In the genomic region with DNA sequence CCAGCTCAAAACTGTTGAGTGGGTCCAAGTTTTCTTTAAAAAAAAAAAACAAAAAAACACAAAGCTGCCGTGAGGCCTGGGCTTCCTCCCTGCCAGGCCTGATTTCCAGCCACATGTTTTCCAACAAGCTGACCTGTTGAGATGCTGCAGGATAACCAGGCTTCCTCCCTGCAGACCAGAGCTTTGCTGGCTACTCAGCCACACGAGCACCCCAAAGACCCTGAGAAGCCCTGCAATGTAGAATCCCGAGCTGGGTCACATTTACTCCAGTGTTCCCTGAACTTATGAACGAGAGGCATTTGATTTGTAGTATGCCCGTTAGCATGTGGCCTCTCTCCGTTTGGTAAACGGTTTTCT, we compare ENCODE assay signal across 24 cellular contexts. TPM values are rescaled to one million over a fixed set of nuclear protein-coding genes. Genes with fewer than 3 reads are reported as not detected.
DNase-seq lines count a peak whose midpoint lies in the region; ATAC-seq and TF ChIP-seq lines count a peak whose summit lies in the region.
"Had no signal": no experiment of that assay in that cellular context is flagged by ENCODE, and none has a peak within 500 bp of the region (broad histone marks: within the 10 kb centered on the region; RNA-seq: fewer than 3 reads in every experiment).

No MANE protein-coding gene starts in this region.

- no peak overlapping the region for H2AFZ ChIP-seq in mammary epithelial cell (ENCODE audit: low read depth, low read length)

- dilution Hi-C loops in mammary epithelial cell (cut with HindIII; ENCODE audit: low sequenced_read_pairs), result no loop called here

- intact Hi-C loops in mammary epithelial cell (cut with micrococcal nuclease), result no loop called here

- DNase-seq in NT2/D1 (ENCODE audit: low read depth, low spot score), result no peak
- no peak for DNase-seq in stimulated activated naive B cell treated with anti-CD40 and anti-IgM and Interleukin-4, amounts not matched to agents 10 μg/mL and 1 μg/mL and 100 μg/mL, for 72 hours
- DNase-seq in GF-D8 (lab: John Stamatoyannopoulos, UW), result no peak
- DNase-seq in NCI-H2107 treated with DMSO at 0.1 percent for 48 hours (lab: John Stamatoyannopoulos, UW; ENCODE audit: unreplicated experiment), result no peak
- DNase-seq in activated T-cell treated with anti-CD3 and anti-CD28 coated beads, Interleukin-2, amount 50 U/mL, for 4 hours, result no peak
- DNase-seq in mammary epithelial cell, result no peak
- DNase-seq: activated CD4-positive, CD25-positive, alpha-beta regulatory T cell; activated naive CD4-positive, alpha-beta T cell treated with Interleukin-2 at 50 U/mL for 16 hours; activated T-cell treated with anti-CD3 and anti-CD28 coated beads, Interleukin-2, amount 50 U/mL, for 1 hour; CD8-positive, alpha-beta T cell; DMS53; effector CD4-positive, alpha-beta T cell; kidney; MM.1S; natural killer cell; NCI-H1417 treated with DMSO at 0.1 percent for 48 hours; NCI-H2107; NCI-H510A treated with DMSO at 0.1 percent for 48 hours; T1000; tibial artery had no signal

- no peaks in the 10 kb centered on the region for H3K9me3 ChIP-seq in NT2/D1 (ENCODE audit: insufficient read depth, low read length)
- no peaks in the 10 kb centered on the region for H3K9me3 ChIP-seq in mammary epithelial cell (replicated peaks; ENCODE audit: insufficient read depth, low read length)
- H3K9me3 ChIP-seq: tibial artery had no signal

- peaks cover 9% of the 10 kb centered on the region for H3K27me3 ChIP-seq in NT2/D1 (ENCODE audit: insufficient read depth, insufficient read length)
- H3K27me3 ChIP-seq in layer of hippocampus (ENCODE audit: control insufficient read depth, insufficient read depth, low read length), result no peaks in the 10 kb centered on the region
- no peaks in the 10 kb centered on the region for H3K27me3 ChIP-seq in mammary epithelial cell (ENCODE audit: insufficient read depth, low read length)
- H3K27me3 ChIP-seq: tibial artery had no signal

- H3K27ac Mint-ChIP-seq in stimulated activated naive B cell treated with anti-CD40 and anti-IgM and Interleukin-4, amounts not matched to agents 10 μg/mL and 1 μg/mL and 100 μg/mL, for 72 hours, result peak overlapping the region; percentile 97
- H3K27ac Mint-ChIP-seq: CD8-positive, alpha-beta T cell; natural killer cell had no signal

- peak overlapping the region; percentile 90 to 95 for H3K4me3 Mint-ChIP-seq in stimulated activated naive B cell treated with anti-CD40 and anti-IgM and Interleukin-4, amounts not matched to agents 10 μg/mL and 1 μg/mL and 100 μg/mL, for 72 hours
- no peak overlapping the region for H3K4me3 Mint-ChIP-seq in activated T-cell treated with anti-CD3 and anti-CD28 coated beads, Interleukin-2, amount 50 U/mL, for 4 hours
- H3K4me3 Mint-ChIP-seq: CD8-positive, alpha-beta T cell; natural killer cell had no signal

- TF ChIP-seq CTCF in mammary epithelial cell (conservative IDR thresholded peaks at IDR 0.05 in 1 of 2, IDR thresholded peaks at IDR 0.05 in 1 of 2; ENCODE audit: extremely low read depth in 1 of 2, insufficient read depth in 1 of 2, low read depth in 1 of 2, low read length in 2 of 2), result no peak

- CTCF ChIA-PET in mammary epithelial cell (lab: Charles Lee; ENCODE audit: low non-redundant PET), result no interaction called here

- no peaks in the 10 kb centered on the region for H4K20me1 ChIP-seq in mammary epithelial cell (ENCODE audit: insufficient read depth, low read length)

- H3K9me3 Mint-ChIP-seq in stimulated activated naive B cell treated with anti-CD40 and anti-IgM and Interleukin-4, amounts not matched to agents 10 μg/mL and 1 μg/mL and 100 μg/mL, for 72 hours, result no peaks in the 10 kb centered on the region
- H3K9me3 Mint-ChIP-seq in activated T-cell treated with anti-CD3 and anti-CD28 coated beads, Interleukin-2, amount 50 U/mL, for 4 hours, result no peaks in the 10 kb centered on the region
- H3K9me3 Mint-ChIP-seq: CD8-positive, alpha-beta T cell; natural killer cell had no signal

- H3K4me1 ChIP-seq in NT2/D1 (ENCODE audit: insufficient read depth, insufficient read length) (peaks cover 12% of the 10 kb centered on the region), mammary epithelial cell (ENCODE audit: insufficient read depth, low read length) (peaks cover 19% of the 10 kb centered on the region)

- H3K36me3 Mint-ChIP-seq in stimulated activated naive B cell treated with anti-CD40 and anti-IgM and Interleukin-4, amounts not matched to agents 10 μg/mL and 1 μg/mL and 100 μg/mL, for 72 hours, result peaks cover 48 to 68% of the 10 kb centered on the region in 2 donors
- H3K36me3 Mint-ChIP-seq in activated T-cell treated with anti-CD3 and anti-CD28 coated beads, Interleukin-2, amount 50 U/mL, for 4 hours (ENCODE audit: insufficient read depth), result no peaks in the 10 kb centered on the region
- H3K36me3 Mint-ChIP-seq: CD8-positive, alpha-beta T cell; natural killer cell had no signal

- peaks cover 88% of the 10 kb centered on the region for H3K79me2 ChIP-seq in mammary epithelial cell (ENCODE audit: insufficient read depth, low read length)

- no peaks in the 10 kb centered on the region for H3K36me3 ChIP-seq in NT2/D1 (ENCODE audit: insufficient read depth, insufficient read length, low read length)
- peaks cover 6% of the 10 kb centered on the region for H3K36me3 ChIP-seq in mammary epithelial cell (ENCODE audit: insufficient read depth, low read length)
- H3K36me3 ChIP-seq: tibial artery had no signal

- H3K4me1 Mint-ChIP-seq in stimulated activated naive B cell treated with anti-CD40 and anti-IgM and Interleukin-4, amounts not matched to agents 10 μg/mL and 1 μg/mL and 100 μg/mL, for 72 hours, result peaks cover 53 to 80% of the 10 kb centered on the region in 2 donors
- peaks cover 4% of the 10 kb centered on the region for H3K4me1 Mint-ChIP-seq in activated T-cell treated with anti-CD3 and anti-CD28 coated beads, Interleukin-2, amount 50 U/mL, for 4 hours (ENCODE audit: low read depth)
- H3K4me1 Mint-ChIP-seq: natural killer cell had no signal

- no peak for ATAC-seq in stimulated activated naive B cell treated with anti-CD40 and anti-IgM and Interleukin-4, amounts not matched to agents 10 μg/mL and 1 μg/mL and 100 μg/mL, for 72 hours (replicated peaks)
- ATAC-seq in activated T-cell treated with anti-CD3 and anti-CD28 coated beads, Interleukin-2, amount 50 U/mL, for 4 hours, result no peak
- ATAC-seq: CD8-positive, alpha-beta T cell; esophagus mucosa; K562; natural killer cell had no signal

- H3K4me3 ChIP-seq in NT2/D1 (ENCODE audit: insufficient read length, low read depth) (no peak overlapping the region), mammary epithelial cell (replicated peaks in 1 of 3; ENCODE audit: insufficient read depth in 1 of 3, low read depth in 2 of 3, low read length in 3 of 3) (no peak overlapping the region)
- H3K4me3 ChIP-seq: K562, tibial artery had no signal

- H3K4me2 ChIP-seq in mammary epithelial cell (ENCODE audit: insufficient read depth, low read depth, low read length), result no peak overlapping the region

- in situ Hi-C loops in mammary epithelial cell (cut with MboI; ENCODE audit: low sequenced_read_pairs in 2 of 2), result no loop called here

- peak overlapping the region; percentile 24 for H3K27ac ChIP-seq in angular gyrus (ENCODE audit: low read depth, low read length)
- H3K27ac ChIP-seq in layer of hippocampus (ENCODE audit: low read depth, low read length), result peak overlapping the region; percentile 35
- H3K27ac ChIP-seq in mammary epithelial cell (ENCODE audit: insufficient read depth, low read depth, low read length), result no peak overlapping the region

- WGBS in mammary epithelial cell (ENCODE audit: low coverage, missing lambda C conversion rate), result 85% methylated on average over 6 of the region's 7 CpGs

- H3K9ac ChIP-seq in NT2/D1 (ENCODE audit: insufficient read length, low read depth) (peak overlapping the region; percentile 27), mammary epithelial cell (ENCODE audit: insufficient read depth, low read length) (no peak overlapping the region)

- H3K27me3 Mint-ChIP-seq in stimulated activated naive B cell treated with anti-CD40 and anti-IgM and Interleukin-4, amounts not matched to agents 10 μg/mL and 1 μg/mL and 100 μg/mL, for 72 hours, result no peaks in the 10 kb centered on the region
- H3K27me3 Mint-ChIP-seq in activated T-cell treated with anti-CD3 and anti-CD28 coated beads, Interleukin-2, amount 50 U/mL, for 4 hours (ENCODE audit: low read depth), result peaks cover 44% of the 10 kb centered on the region

- no TSS peak for BruUV-seq in mammary epithelial cell (replicated peaks; lab: Mats Ljungman, UMichigan)

RNA-seq across cellular contexts. Expression of a gene that starts 3.9 kb away (rescaled TPM):
- under 1 TPM; 0.26 to 0.84 (median 0.33) TPM for total RNA-seq in activated T-cell treated with anti-CD3 and anti-CD28 coated beads, Interleukin-2, amount 50 U/mL, for 4 hours
- 10 to 100 TPM; 49.6 to 68.3 TPM for total RNA-seq in mammary epithelial cell
- polyA plus RNA-seq in mammary epithelial cell, result 41.1 TPM
- polyA minus RNA-seq in mammary epithelial cell, result 78.0 TPM
- total RNA-seq: CD8-positive, alpha-beta T cell had no signal

Comparison
In these comparisons a context has a peak if more than half of its experiments do, and no peak if none do; other contexts are left out.
1. RNA of a gene that starts 3.9 kb away (total RNA-seq): 49.6 to 68.3 TPM in mammary epithelial cell; 0.26 to 0.84 TPM in activated T-cell treated with anti-CD3 and anti-CD28 coated beads, Interleukin-2, amount 50 U/mL, for 4 hours; every median in the first group is over 10 times any median in the second.